Comparison of ENCODE assay signal across 25 cellular contexts in the genomic region with DNA sequence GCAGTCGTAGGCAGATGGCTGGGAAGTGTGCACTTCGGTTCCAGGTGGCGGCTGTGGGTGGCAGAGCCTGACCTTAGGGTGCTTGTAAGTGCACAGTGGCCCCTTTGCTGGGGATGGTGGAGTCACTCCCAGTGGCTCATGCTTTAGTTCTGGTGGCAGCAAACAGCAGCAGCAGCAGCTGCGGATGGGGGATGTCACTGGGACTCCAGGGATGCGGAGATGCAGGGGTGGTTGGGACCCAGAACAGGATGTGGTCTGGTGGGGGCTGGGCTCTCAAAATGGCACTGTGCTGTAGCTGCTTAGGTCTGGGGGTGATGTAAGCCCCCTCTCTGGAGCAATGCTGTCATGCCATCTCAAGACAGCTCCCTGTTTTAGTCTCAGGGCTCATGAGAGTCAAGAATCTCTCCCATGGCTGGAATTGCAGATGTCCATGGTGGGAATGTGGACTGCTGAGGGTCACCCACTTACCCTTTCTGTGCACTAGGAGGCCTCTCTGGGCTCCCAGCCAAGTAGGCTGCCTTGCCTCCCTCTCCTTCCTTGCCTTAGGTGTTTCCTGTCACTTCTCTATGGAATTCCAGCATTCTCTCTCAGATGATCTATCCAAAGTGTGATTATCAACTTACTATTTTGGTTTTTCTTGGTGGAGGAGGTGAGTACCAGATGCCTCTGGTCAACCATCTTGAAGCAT.
DNase-seq lines count a peak whose midpoint lies in the region; TF ChIP-seq lines count a peak whose summit lies in the region.
"Had no signal": no experiment of that assay in that cellular context is flagged by ENCODE, and none has a peak within 500 bp of the region (broad histone marks: within the 10 kb centered on the region; RNA-seq: fewer than 3 reads in every experiment).

No MANE protein-coding gene starts in this region.

- no peak overlapping the region for H3K27ac ChIP-seq in neural progenitor cell
- H3K27ac ChIP-seq: pancreas, sigmoid colon, tibial nerve had no signal

- H3K27ac Mint-ChIP-seq in chondrocyte (ENCODE audit: unreplicated experiment) (no peak overlapping the region), neural progenitor cell (no peak overlapping the region)
- H3K27ac Mint-ChIP-seq: memory B cell; naive thymus-derived CD4-positive, alpha-beta T cell had no signal

- H3K36me3 Mint-ChIP-seq in chondrocyte (ENCODE audit: low read depth) (peaks cover 11% of the 10 kb centered on the region), neural progenitor cell (peaks cover 2% of the 10 kb centered on the region)

- H3K27me3 ChIP-seq in neural progenitor cell: no peaks in the 10 kb centered on the region
- H3K27me3 ChIP-seq: MG63, pancreas, sigmoid colon, tibial nerve had no signal

- peaks cover 14% of the 10 kb centered on the region for H3K4me1 Mint-ChIP-seq in chondrocyte (ENCODE audit: low read depth)
- peaks cover 24% of the 10 kb centered on the region for H3K4me1 Mint-ChIP-seq in neural progenitor cell
- H3K4me1 Mint-ChIP-seq: memory B cell had no signal

- no peak overlapping the region for H3K4me2 ChIP-seq in neural progenitor cell

- no peaks in the 10 kb centered on the region for H3F3A ChIP-seq in neural progenitor cell (ENCODE audit: low read depth)

- peak; percentile 31 for TF ChIP-seq CTCF in chondrocyte (IDR thresholded peaks at IDR 0.05)
- TF ChIP-seq CTCF in neural progenitor cell (IDR thresholded peaks at IDR 0.05): no peak

- no peak overlapping the region for H3K9ac ChIP-seq in neural progenitor cell

- DNase-seq in EL (peak; percentile 53), NCI-H226 (peak; percentile 46), chondrocyte (ENCODE audit: low spot score) (no peak), mesenteric fat pad (ENCODE audit: low spot score) (peak; percentile 69), HCEC 1CT (no peak), neural progenitor cell (ENCODE audit: low spot score) (no peak), NCI-H2196 treated with DMSO at 0.1 percent for 48 hours (lab: John Stamatoyannopoulos, UW; ENCODE audit: unreplicated experiment) (no peak), NCI-H345 (lab: John Stamatoyannopoulos, UW) (no peak)
- DNase-seq: activated CD4-positive, alpha-beta T cell treated with anti-CD3 and anti-CD28 coated beads for 4 hours; activated CD8-positive, alpha-beta memory T cell treated with anti-CD3 and anti-CD28 coated beads, Interleukin-2, amount 50 U/mL, for 48 hours; activated gamma-delta T cell; amygdala; foreskin melanocyte; hippocampal formation; kidney; MG63; naive thymus-derived CD4-positive, alpha-beta T cell; NCI-H1436; NCI-H2227 treated with DMSO at 0.1 percent for 48 hours; pancreas; sigmoid colon; stimulated activated naive CD8-positive, alpha-beta T cell treated with anti-CD3 and anti-CD28 coated beads, Interleukin-15, Interleukin-2, amounts not matched to agents 100 U/mL and 50 U/mL, for 24 hours had no signal

- H3K36me3 ChIP-seq in neural progenitor cell: no peaks in the 10 kb centered on the region
- H3K36me3 ChIP-seq: HAP-1, MG63, pancreas, sigmoid colon, tibial nerve had no signal

- H3K79me2 ChIP-seq in neural progenitor cell (ENCODE audit: low read depth): no peaks in the 10 kb centered on the region

- no peak overlapping the region for H3K4me3 Mint-ChIP-seq in chondrocyte (ENCODE audit: unreplicated experiment)
- H3K4me3 Mint-ChIP-seq in neural progenitor cell: no peak overlapping the region
- H3K4me3 Mint-ChIP-seq: memory B cell; naive thymus-derived CD4-positive, alpha-beta T cell had no signal

- peaks cover 4% of the 10 kb centered on the region for H3K4me1 ChIP-seq in neural progenitor cell
- H3K4me1 ChIP-seq: HAP-1, pancreas, sigmoid colon, tibial nerve had no signal

- H2AFZ ChIP-seq in neural progenitor cell (replicated peaks): no peak overlapping the region

- H3K9me3 Mint-ChIP-seq in chondrocyte (ENCODE audit: low read depth) (peaks cover 34% of the 10 kb centered on the region), neural progenitor cell (peaks cover 28% of the 10 kb centered on the region)

- no peak overlapping the region for H3K4me3 ChIP-seq in neural progenitor cell
- H3K4me3 ChIP-seq: HAP-1, MG63, pancreas, sigmoid colon, tibial nerve had no signal

- no peaks in the 10 kb centered on the region for H4K20me1 ChIP-seq in neural progenitor cell (ENCODE audit: low read depth)

- peaks cover 4% of the 10 kb centered on the region for H3K9me3 ChIP-seq in neural progenitor cell (ENCODE audit: low read depth)
- H3K9me3 ChIP-seq: HAP-1, pancreas had no signal

- H3K27me3 Mint-ChIP-seq in chondrocyte (ENCODE audit: low read depth): no peaks in the 10 kb centered on the region
- peaks cover 13% of the 10 kb centered on the region for H3K27me3 Mint-ChIP-seq in neural progenitor cell (ENCODE audit: insufficient read depth, low read depth)

Comparison
In these comparisons a context has a peak if more than half of its experiments do, and no peak if none do; other contexts are left out.
1. DNase-seq: peak in EL (single experiment), NCI-H226 (single experiment) and mesenteric fat pad (single experiment); none in chondrocyte (single experiment), HCEC 1CT (single experiment), neural progenitor cell (single experiment), NCI-H2196 treated with DMSO at 0.1 percent for 48 hours (single experiment) and NCI-H345 (single experiment).